In the genomic region with DNA sequence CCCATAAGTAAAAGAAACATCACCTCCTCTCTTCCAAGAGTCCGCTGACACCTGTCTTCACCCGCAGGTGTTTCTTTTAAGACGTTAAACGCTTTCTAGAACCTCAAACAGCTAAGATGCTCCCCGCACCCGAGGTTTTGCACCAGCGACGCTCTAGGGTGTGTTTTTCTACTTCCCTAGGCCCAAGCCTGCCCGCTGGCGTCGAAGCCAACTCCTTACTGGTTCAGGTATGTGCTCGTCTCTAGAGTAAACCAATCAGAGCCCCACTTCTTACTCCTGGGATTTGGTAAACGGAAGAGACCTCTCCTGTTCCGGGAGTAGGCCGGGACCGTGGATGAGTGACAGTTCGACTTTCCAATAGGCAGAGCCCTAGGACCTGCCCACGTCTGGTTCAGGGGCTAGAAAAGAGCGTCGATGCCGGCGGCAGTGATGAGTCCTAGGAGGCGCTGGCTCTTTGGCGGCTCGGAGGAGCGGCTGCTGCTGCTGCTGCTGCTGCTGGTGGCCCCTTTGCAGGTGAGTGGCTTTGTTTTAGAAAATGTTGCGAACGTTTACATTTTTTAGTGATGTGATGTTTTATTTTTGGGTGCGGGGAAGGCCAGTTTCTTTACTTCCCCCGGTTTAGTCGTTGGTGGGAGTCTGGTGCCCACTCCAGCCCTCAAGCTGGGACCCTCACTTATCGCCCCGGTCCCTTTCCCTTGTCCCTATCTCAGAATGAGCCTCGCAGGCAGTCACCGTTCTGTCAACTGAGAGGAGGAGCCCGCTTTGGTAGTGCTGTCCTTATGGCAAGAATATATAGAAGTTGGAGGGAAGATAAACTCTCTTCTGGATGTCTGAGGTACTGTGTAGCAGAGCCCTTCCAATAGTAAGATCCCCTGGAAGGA, we compare ENCODE assay signal across 1 cellular context.
A peak's percentile ranks its signal among the peaks of the same experiment; 100 is the strongest.
TF ChIP-seq lines count a peak whose summit lies in the region.

A gene (plus strand): TSS at position 429 of the 881 bp plus-strand sequence. CDS start 14,655 bp downstream, outside the sequence.

TF ChIP-seq in liver, 16 proteins besides CTCF, POLR2A, EP300 and RAD21 (continued from another document):
- TF ChIP-seq TAF1 (conservative IDR thresholded peaks at IDR 0.05) (peak; percentile 96), JUND (IDR thresholded peaks at IDR 0.05) (peak in 1 of 2 donors; percentile 11)
- TF ChIP-seq, protein P1, sequence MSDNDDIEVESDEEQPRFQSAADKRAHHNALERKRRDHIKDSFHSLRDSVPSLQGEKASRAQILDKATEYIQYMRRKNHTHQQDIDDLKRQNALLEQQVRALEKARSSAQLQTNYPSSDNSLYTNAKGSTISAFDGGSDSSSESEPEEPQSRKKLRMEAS (IDR thresholded peaks at IDR 0.05): peak; percentile 68
